ENCODE assay signal across 18 cellular contexts in the genomic region with DNA sequence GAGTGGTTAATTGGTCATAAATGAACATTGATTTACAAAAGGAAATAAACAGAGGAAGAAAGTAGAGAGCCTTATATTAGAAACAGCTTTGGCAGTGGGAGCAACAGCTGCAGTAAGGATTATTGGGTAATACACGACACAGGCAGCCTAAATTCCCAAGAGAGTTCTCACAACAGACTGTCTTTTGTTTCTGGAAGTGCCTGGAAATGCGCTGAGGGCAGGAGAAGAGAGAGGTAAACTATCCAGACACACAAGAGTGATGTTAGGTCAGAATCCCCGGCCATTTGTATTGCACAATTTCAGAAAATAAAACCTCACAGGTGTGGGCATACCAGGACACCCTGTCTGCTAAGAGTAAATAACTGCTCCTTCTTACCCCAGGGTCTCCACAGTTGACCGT.
DNase-seq lines count a peak whose midpoint lies in the region; ATAC-seq, FAIRE-seq and TF ChIP-seq lines count a peak whose summit lies in the region.
"Had no signal": no experiment of that assay in that cellular context is flagged by ENCODE, and none has a peak within 500 bp of the region (broad histone marks: within the 10 kb centered on the region; RNA-seq: fewer than 3 reads in every experiment).

No MANE protein-coding gene starts in this region.

- H3K9ac ChIP-seq in HepG2 (ENCODE audit: insufficient read depth, low read depth, low read length) = no peak overlapping the region

- no peak overlapping the region for H3K4me2 ChIP-seq in HepG2 (ENCODE audit: low read depth, low read length)
- H3K4me2 ChIP-seq: PC-9 had no signal

- no peak overlapping the region for H2AFZ ChIP-seq in HepG2 (ENCODE audit: low read length)
- H2AFZ ChIP-seq: PC-9 had no signal

- DNase-seq in HepG2 (ENCODE audit: low spot score) (no peak), right lobe of liver (no peak), NCI-H460 (ENCODE audit: extremely low read depth, low read depth) (peak; percentile 2), WERI-Rb-1 (peak; percentile 18), cortex of kidney (lab: John Stamatoyannopoulos, UW) (no peak), ascending aorta (ENCODE audit: low spot score in 2 of 2) (no peak)
- DNase-seq in activated naive CD4-positive, alpha-beta T cell treated with anti-CD3 and anti-CD28 coated beads, Interleukin-2, amount 50 U/mL, for 72 hours (ENCODE audit: low spot score in 2 of 2) = no peak
- DNase-seq: DND-41, GDM1, HFFc6, IMR-90, NCI-H1417 treated with DMSO at 0.1 percent for 48 hours, NCI-H2081 treated with DMSO at 0.1 percent for 48 hours, NCI-H510A, PC-9 had no signal

- no peaks in the 10 kb centered on the region for H3K36me3 ChIP-seq in HepG2 (replicated peaks in 1 of 2; ENCODE audit: control insufficient read depth in 1 of 2, insufficient read depth in 2 of 2, low read length in 2 of 2)
- no peaks in the 10 kb centered on the region for H3K36me3 ChIP-seq in right lobe of liver
- H3K36me3 ChIP-seq in WERI-Rb-1 = no peaks in the 10 kb centered on the region
- no peaks in the 10 kb centered on the region for H3K36me3 ChIP-seq in ascending aorta

- H3K9me3 Mint-ChIP-seq in activated naive CD4-positive, alpha-beta T cell treated with anti-CD3 and anti-CD28 coated beads, Interleukin-2, amount 50 U/mL, for 72 hours = peaks cover 30 to 32% of the 10 kb centered on the region in 2 donors
- H3K9me3 Mint-ChIP-seq in activated T-helper 17 cell treated with anti-CD3 and anti-CD28 coated beads, Interleukin-2, amount 50 U/mL, for 72 hours = peaks cover 37% of the 10 kb centered on the region

- intact Hi-C loops in HepG2 (cut with micrococcal nuclease; ENCODE audit: unreplicated experiment) (no loop called here), right lobe of liver (cut with DNase I) (no loop called here), ascending aorta (cut with DNase I) (no loop called here)

- H3K4me3 Mint-ChIP-seq in activated T-helper 17 cell treated with anti-CD3 and anti-CD28 coated beads, Interleukin-2, amount 50 U/mL, for 72 hours = no peak overlapping the region
- H3K4me3 Mint-ChIP-seq: HFFc6; T-helper 1 cell treated with Interleukin-12 subunit alpha and Interleukin-12 subunit beta and Interleukin-4 antibody, amounts not matched to agents 30 μg/mL and 1 μg/mL, for 36 hours had no signal

- H4K20me1 ChIP-seq in HepG2 (ENCODE audit: insufficient read depth, low read length) = no peaks in the 10 kb centered on the region

- in situ Hi-C loops in HepG2 (cut with HindIII; ENCODE audit: extremely low pct_ligation_motif_present, low pct_unique_long_range_greater_than_20kb) = no loop called here

- H3K4me3 ChIP-seq in HepG2 (replicated peaks in 1 of 3; ENCODE audit: insufficient read depth in 1 of 3, low read depth in 2 of 3, low read length in 3 of 3) (no peak overlapping the region), right lobe of liver (no peak overlapping the region), WERI-Rb-1 (ENCODE audit: low read depth, low read length) (no peak overlapping the region), ascending aorta (no peak overlapping the region)
- H3K4me3 ChIP-seq: PC-9 had no signal

- H3K27ac ChIP-seq in HepG2 (ENCODE audit: extremely low read length, insufficient read depth, low read length) (no peak overlapping the region), right lobe of liver (no peak overlapping the region), WERI-Rb-1 (no peak overlapping the region), ascending aorta (no peak overlapping the region)
- H3K27ac ChIP-seq: PC-9 had no signal

- FAIRE-seq in HepG2 (lab: Jason Lieb, UNC) = no peak
- FAIRE-seq: A204.1 had no signal

- no TSS peak for BruUV-seq in HepG2 (replicated peaks; lab: Mats Ljungman, UMichigan)

- H3K36me3 Mint-ChIP-seq in activated naive CD4-positive, alpha-beta T cell treated with anti-CD3 and anti-CD28 coated beads, Interleukin-2, amount 50 U/mL, for 72 hours = peaks cover 0 to 10% of the 10 kb centered on the region in 2 donors
- no peaks in the 10 kb centered on the region for H3K36me3 Mint-ChIP-seq in activated T-helper 17 cell treated with anti-CD3 and anti-CD28 coated beads, Interleukin-2, amount 50 U/mL, for 72 hours (ENCODE audit: low read depth)

- TF ChIP-seq RAD21 in HepG2 (CRISPR knock-in tag; IDR thresholded peaks at IDR 0.05) = no peak

- H3K27me3 ChIP-seq in HepG2 (ENCODE audit: control insufficient read depth in 1 of 2, insufficient read depth in 2 of 2, low read length in 2 of 2) (no peaks in the 10 kb centered on the region), right lobe of liver (no peaks in the 10 kb centered on the region), WERI-Rb-1 (ENCODE audit: insufficient read depth, low read depth, severe bottlenecking) (no peaks in the 10 kb centered on the region), ascending aorta (no peaks in the 10 kb centered on the region)

- no peaks in the 10 kb centered on the region for H3K79me2 ChIP-seq in HepG2 (ENCODE audit: insufficient read depth, low read length)

- no peaks in the 10 kb centered on the region for H3K27me3 Mint-ChIP-seq in activated T-helper 17 cell treated with anti-CD3 and anti-CD28 coated beads, Interleukin-2, amount 50 U/mL, for 72 hours

- no peak for TF ChIP-seq POLR2A in HepG2 (IDR thresholded peaks at IDR 0.05; ENCODE audit: insufficient read depth in 1 of 2, low read depth in 2 of 2, low read length in 2 of 2)
- TF ChIP-seq POLR2A in right lobe of liver (IDR thresholded peaks at IDR 0.05) = no peak

- WGBS in HepG2 (ENCODE audit: low lambda C conversion rate) = 3% methylated on average over 4 of the region's 4 CpGs
- 46% methylated on average over 4 of the region's 4 CpGs for WGBS in right lobe of liver (ENCODE audit: insufficient coverage, low coverage, low lambda C conversion rate, missing lambda C conversion rate)

- no peaks in the 10 kb centered on the region for H3K4me1 Mint-ChIP-seq in activated T-helper 17 cell treated with anti-CD3 and anti-CD28 coated beads, Interleukin-2, amount 50 U/mL, for 72 hours

- TF ChIP-seq EP300 in HepG2 (IDR thresholded peaks at IDR 0.05; ENCODE audit: low read depth in 2 of 2, low read length in 2 of 2) (no peak), HepG2 (CRISPR knock-in tag; IDR thresholded peaks at IDR 0.05; ENCODE audit: borderline replicate concordance) (no peak)

- no peak overlapping the region for H3K27ac Mint-ChIP-seq in activated naive CD4-positive, alpha-beta T cell treated with anti-CD3 and anti-CD28 coated beads, Interleukin-2, amount 50 U/mL, for 72 hours
- no peak overlapping the region for H3K27ac Mint-ChIP-seq in activated T-helper 17 cell treated with anti-CD3 and anti-CD28 coated beads, Interleukin-2, amount 50 U/mL, for 72 hours
- H3K27ac Mint-ChIP-seq: HFFc6; T-helper 1 cell treated with Interleukin-12 subunit alpha and Interleukin-12 subunit beta and Interleukin-4 antibody, amounts not matched to agents 30 μg/mL and 1 μg/mL, for 36 hours had no signal

- no peak for TF ChIP-seq CTCF in HepG2 (CRISPR knock-in tag; IDR thresholded peaks at IDR 0.05)
- TF ChIP-seq CTCF in right lobe of liver (IDR thresholded peaks at IDR 0.05) = no peak
- no peak for TF ChIP-seq CTCF in WERI-Rb-1 (IDR thresholded peaks at IDR 0.05; ENCODE audit: low read depth, low read length)
- TF ChIP-seq CTCF in ascending aorta (IDR thresholded peaks at IDR 0.05) = no peak

- no peaks in the 10 kb centered on the region for H3K4me1 ChIP-seq in HepG2 (ENCODE audit: insufficient read depth, low read length)
- no peaks in the 10 kb centered on the region for H3K4me1 ChIP-seq in right lobe of liver
- no peaks in the 10 kb centered on the region for H3K4me1 ChIP-seq in ascending aorta

- CTCF ChIA-PET in HepG2 (lab: Yijun Ruan, JAX; ENCODE audit: low intra/inter-chr PET ratio, low total read pairs) = no interaction called here

- H3K9me3 ChIP-seq in HepG2 (ENCODE audit: low read length) (peaks cover 81% of the 10 kb centered on the region), right lobe of liver (no peaks in the 10 kb centered on the region), WERI-Rb-1 (ENCODE audit: severe bottlenecking) (no peaks in the 10 kb centered on the region), ascending aorta (no peaks in the 10 kb centered on the region)

- ATAC-seq in HepG2 (no peak), right lobe of liver (no peak)
- no peak for ATAC-seq in activated naive CD4-positive, alpha-beta T cell treated with anti-CD3 and anti-CD28 coated beads, Interleukin-2, amount 50 U/mL, for 72 hours
- ATAC-seq in activated T-helper 17 cell treated with anti-CD3 and anti-CD28 coated beads, Interleukin-2, amount 50 U/mL, for 72 hours (replicated peaks) = no peak

- POLR2A ChIA-PET in HepG2 (lab: Yijun Ruan, JAX) = no interaction called here

TF ChIP-seq in HepG2, 621 proteins besides CTCF, POLR2A, EP300 and RAD21:
- TF ChIP-seq HOXD1 (CRISPR knock-in tag; IDR thresholded peaks at IDR 0.05) = no peak
- TF ChIP-seq, protein P1, sequence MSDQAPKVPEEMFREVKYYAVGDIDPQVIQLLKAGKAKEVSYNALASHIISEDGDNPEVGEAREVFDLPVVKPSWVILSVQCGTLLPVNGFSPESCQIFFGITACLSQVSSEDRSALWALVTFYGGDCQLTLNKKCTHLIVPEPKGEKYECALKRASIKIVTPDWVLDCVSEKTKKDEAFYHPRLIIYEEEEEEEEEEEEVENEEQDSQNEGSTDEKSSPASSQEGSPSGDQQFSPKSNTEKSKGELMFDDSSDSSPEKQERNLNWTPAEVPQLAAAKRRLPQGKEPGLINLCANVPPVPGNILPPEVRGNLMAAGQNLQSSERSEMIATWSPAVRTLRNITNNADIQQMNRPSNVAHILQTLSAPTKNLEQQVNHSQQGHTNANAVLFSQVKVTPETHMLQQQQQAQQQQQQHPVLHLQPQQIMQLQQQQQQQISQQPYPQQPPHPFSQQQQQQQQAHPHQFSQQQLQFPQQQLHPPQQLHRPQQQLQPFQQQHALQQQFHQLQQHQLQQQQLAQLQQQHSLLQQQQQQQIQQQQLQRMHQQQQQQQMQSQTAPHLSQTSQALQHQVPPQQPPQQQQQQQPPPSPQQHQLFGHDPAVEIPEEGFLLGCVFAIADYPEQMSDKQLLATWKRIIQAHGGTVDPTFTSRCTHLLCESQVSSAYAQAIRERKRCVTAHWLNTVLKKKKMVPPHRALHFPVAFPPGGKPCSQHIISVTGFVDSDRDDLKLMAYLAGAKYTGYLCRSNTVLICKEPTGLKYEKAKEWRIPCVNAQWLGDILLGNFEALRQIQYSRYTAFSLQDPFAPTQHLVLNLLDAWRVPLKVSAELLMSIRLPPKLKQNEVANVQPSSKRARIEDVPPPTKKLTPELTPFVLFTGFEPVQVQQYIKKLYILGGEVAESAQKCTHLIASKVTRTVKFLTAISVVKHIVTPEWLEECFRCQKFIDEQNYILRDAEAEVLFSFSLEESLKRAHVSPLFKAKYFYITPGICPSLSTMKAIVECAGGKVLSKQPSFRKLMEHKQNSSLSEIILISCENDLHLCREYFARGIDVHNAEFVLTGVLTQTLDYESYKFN (CRISPR knock-in tag; conservative IDR thresholded peaks at IDR 0.05) = no peak
- 0 out of 2 replicates have a peak, but pooled peaks have one; percentile 16 for TF ChIP-seq CEBPB (IDR thresholded peaks at IDR 0.05; ENCODE audit: borderline replicate concordance, low read depth, low read length)
- no peak for TF ChIP-seq PPARG (CRISPR knock-in tag; conservative IDR thresholded peaks at IDR 0.05)

Comparison
In these comparisons a context has a peak if more than half of its experiments do, and no peak if none do; other contexts are left out.
1. DNase-seq: peak in NCI-H460 (single experiment) and WERI-Rb-1 (single experiment); none in HepG2 (single experiment), right lobe of liver (0 of 3), cortex of kidney (single experiment), activated naive CD4-positive, alpha-beta T cell treated with anti-CD3 and anti-CD28 coated beads, Interleukin-2, amount 50 U/mL, for 72 hours (0 of 2) and ascending aorta (0 of 2).